In the genomic region with DNA sequence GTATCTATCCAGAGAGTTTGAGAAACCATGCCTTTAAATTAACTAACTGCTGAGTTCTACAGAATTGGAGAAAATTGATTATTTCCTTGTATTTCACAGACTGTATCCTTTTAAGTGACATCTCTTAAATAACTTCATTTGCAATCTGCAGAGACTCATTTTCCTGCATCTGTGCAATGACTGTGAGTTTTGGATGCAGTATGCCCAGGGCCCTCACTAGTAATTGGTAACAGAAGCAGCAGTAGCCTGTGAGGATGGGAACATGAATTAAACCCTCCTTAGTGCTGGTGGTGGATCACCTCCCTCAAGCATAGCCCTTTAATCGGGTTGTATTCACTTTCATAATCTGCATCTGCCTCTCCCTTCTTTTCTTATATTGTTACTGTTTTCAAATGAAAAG, we compare ENCODE assay signal across 18 cellular contexts. TPM values are rescaled to one million over a fixed set of nuclear protein-coding genes. Genes with fewer than 3 reads are reported as not detected.
DNase-seq lines count a peak whose midpoint lies in the region; ATAC-seq, FAIRE-seq and TF ChIP-seq lines count a peak whose summit lies in the region.
"Had no signal": no experiment of that assay in that cellular context is flagged by ENCODE, and none has a peak within 500 bp of the region (broad histone marks: within the 10 kb centered on the region; RNA-seq: fewer than 3 reads in every experiment).

No MANE protein-coding gene starts in this region.

- no CpG with 5 or more reads among the region's 1 CpG for WGBS in IMR-90 (ENCODE audit: extremely low coverage in 2 of 2, insufficient read length in 1 of 2), 2 experiments

- peaks cover 79% of the 10 kb centered on the region for H3K36me3 Mint-ChIP-seq in CD4-positive, alpha-beta T cell (ENCODE audit: low read depth)
- H3K36me3 Mint-ChIP-seq in astrocyte (ENCODE audit: low read depth, unreplicated experiment), result peaks cover 16% of the 10 kb centered on the region
- peaks cover 6 to 77% (median 10%) of the 10 kb centered on the region in 3 donors for H3K36me3 Mint-ChIP-seq in naive thymus-derived CD8-positive, alpha-beta T cell

- H3K9me1 ChIP-seq in IMR-90 (ENCODE audit: insufficient read depth, low read length), result no peaks in the 10 kb centered on the region

- POLR2A ChIA-PET in CD4-positive, alpha-beta T cell (lab: Charles Lee), result interaction anchor here (0.7 kb wide), 1 partner anchor 43 kb away, joined by 3 read pairs; no protein-coding TSS in a partner anchor
- POLR2A ChIA-PET in IMR-90 (lab: Charles Lee; ENCODE audit: unreplicated experiment), result no interaction called here
- POLR2A ChIA-PET in naive thymus-derived CD8-positive, alpha-beta T cell (lab: Charles Lee), result no interaction called here

- H2AFZ ChIP-seq in IMR-90 (replicated peaks; ENCODE audit: low read length, poor library complexity), result no peak overlapping the region
- no peak overlapping the region for H2AFZ ChIP-seq in astrocyte (ENCODE audit: low read depth, low read length)

- peak overlapping the region; percentile 1; the same call in 1 of the 2 replicates for H3K4ac ChIP-seq in IMR-90 (ENCODE audit: low read depth, low read length)

- H2AK5ac ChIP-seq in IMR-90 (ENCODE audit: low read depth, low read length), result no peak overlapping the region

- no peak overlapping the region for H4K91ac ChIP-seq in IMR-90 (ENCODE audit: insufficient read depth, low read depth, low read length)

- peaks cover 2% of the 10 kb centered on the region; the same call in 1 of the 2 replicates for H3K4me1 ChIP-seq in IMR-90 (ENCODE audit: control insufficient read depth, insufficient read depth, low read length)
- H3K4me1 ChIP-seq in astrocyte (ENCODE audit: insufficient read depth, low read length), result no peaks in the 10 kb centered on the region
- H3K4me1 ChIP-seq: SJSA1 had no signal

- intact Hi-C loops in CD4-positive, alpha-beta T cell (cut with DNase I, micrococcal nuclease), result loop anchor here (2.0 to 5.0 kb wide), 3 partner anchors 52 to 96 kb away; partner anchors contain the start of gene THRAP3 (in 1 of the 2)
- intact Hi-C loops in IMR-90 (cut with micrococcal nuclease), result loop anchor here (2.0 kb wide), 1 partner anchor 60 kb away; the partner anchor contains the start of gene THRAP3

- no peak overlapping the region for H3K4me3 Mint-ChIP-seq in CD4-positive, alpha-beta T cell
- no peak overlapping the region for H3K4me3 Mint-ChIP-seq in astrocyte (ENCODE audit: unreplicated experiment)
- H3K4me3 Mint-ChIP-seq in naive thymus-derived CD8-positive, alpha-beta T cell, result no peak overlapping the region

- peaks cover 85% of the 10 kb centered on the region for H3K79me2 ChIP-seq in astrocyte (ENCODE audit: insufficient read depth, low read length)

- peaks cover 30% of the 10 kb centered on the region for H4K20me1 ChIP-seq in IMR-90 (ENCODE audit: insufficient read depth, low read length)
- H4K20me1 ChIP-seq in astrocyte (ENCODE audit: insufficient read depth, low read length), result peaks cover 74% of the 10 kb centered on the region

- no peak for TF ChIP-seq RAD21 in IMR-90 (IDR thresholded peaks at IDR 0.05; ENCODE audit: low read length)

- H3K27ac Mint-ChIP-seq in CD4-positive, alpha-beta T cell, result peak overlapping the region; percentile 53
- peak overlapping the region; percentile 34 for H3K27ac Mint-ChIP-seq in astrocyte (ENCODE audit: unreplicated experiment)
- H3K27ac Mint-ChIP-seq in naive thymus-derived CD8-positive, alpha-beta T cell, result peak overlapping the region in 6 of 10 donors; percentile 25 to 72 (median 31)

- H2BK5ac ChIP-seq in IMR-90 (ENCODE audit: low read depth, low read length, poor library complexity, severe bottlenecking), result no peak overlapping the region

- H3K4me3 ChIP-seq in IMR-90 (ENCODE audit: insufficient read depth, low read depth, low read length) (no peak overlapping the region), astrocyte (ENCODE audit: insufficient read depth, low read depth, low read length) (no peak overlapping the region), WERI-Rb-1 (ENCODE audit: low read depth, low read length) (no peak overlapping the region)
- H3K4me3 ChIP-seq: adrenal gland, mucosa of descending colon, SJSA1, transverse colon had no signal

- H3K23ac ChIP-seq in IMR-90 (ENCODE audit: low read depth, low read length), result no peak overlapping the region

- TF ChIP-seq CTCF in CD4-positive, alpha-beta T cell (IDR thresholded peaks at IDR 0.05), result no peak
- no peak for TF ChIP-seq CTCF in IMR-90 (conservative IDR thresholded peaks at IDR 0.05; ENCODE audit: low read depth, low read length)
- TF ChIP-seq CTCF in astrocyte (IDR thresholded peaks at IDR 0.05; ENCODE audit: insufficient read depth, low read depth, low read length), result no peak
- no peak for TF ChIP-seq CTCF in WERI-Rb-1 (IDR thresholded peaks at IDR 0.05; ENCODE audit: low read depth, low read length)
- TF ChIP-seq CTCF in omental fat pad (IDR thresholded peaks at IDR 0.05), result no peak

- H3K14ac ChIP-seq in IMR-90 (replicated peaks; ENCODE audit: low read depth, low read length), result no peak overlapping the region

- TF ChIP-seq POLR2A in IMR-90 (IDR thresholded peaks at IDR 0.05; ENCODE audit: low read depth, low read length), result no peak

- H3K27me3 ChIP-seq in CD4-positive, alpha-beta T cell (ENCODE audit: control insufficient read depth, insufficient read depth, low read length), result no peaks in the 10 kb centered on the region
- H3K27me3 ChIP-seq in IMR-90 (ENCODE audit: control insufficient read depth, insufficient read depth, low read length) (no peaks in the 10 kb centered on the region), astrocyte (ENCODE audit: insufficient read depth, low read length) (no peaks in the 10 kb centered on the region), WERI-Rb-1 (ENCODE audit: insufficient read depth, low read depth, severe bottlenecking) (no peaks in the 10 kb centered on the region)
- H3K27me3 ChIP-seq: adrenal gland, SJSA1, transverse colon had no signal

- peaks cover 29% of the 10 kb centered on the region for H3K36me3 ChIP-seq in IMR-90 (ENCODE audit: control insufficient read depth, insufficient read depth, low read length)
- H3K36me3 ChIP-seq in astrocyte (ENCODE audit: insufficient read depth, low read length), result peaks cover 55% of the 10 kb centered on the region
- peaks cover 72% of the 10 kb centered on the region for H3K36me3 ChIP-seq in WERI-Rb-1

- no peak overlapping the region for H3K9ac ChIP-seq in IMR-90 (ENCODE audit: low read depth, low read length)
- H3K9ac ChIP-seq in astrocyte (ENCODE audit: low read length), result no peak overlapping the region

- CTCF ChIA-PET in CD4-positive, alpha-beta T cell (lab: Charles Lee), result interaction anchor here (1.3 to 2.0 kb wide), 7 partner anchors 13 to 188 kb away, joined by 3 to 27 read pairs (median 5); partner anchors contain the start of genes THRAP3 and TRAPPC3
- CTCF ChIA-PET in IMR-90 (lab: Yijun Ruan, JAX), result interaction anchor here (0.6 to 1.7 kb wide), 2 partner anchors 61 to 150 kb away, joined by 3 to 5 read pairs; no protein-coding TSS in a partner anchor

- no peak for ATAC-seq in CD4-positive, alpha-beta T cell (ENCODE audit: poor library complexity)
- ATAC-seq in IMR-90 (ENCODE audit: low read depth), result no peak
- ATAC-seq in naive thymus-derived CD8-positive, alpha-beta T cell, result no peak
- ATAC-seq in omental fat pad (ENCODE audit: low FRiP score), result no peak
- ATAC-seq: mucosa of descending colon had no signal

- no peak overlapping the region for H2AK9ac ChIP-seq in IMR-90 (replicated peaks; ENCODE audit: low read depth, low read length, poor library complexity)

- no peak overlapping the region for H3K18ac ChIP-seq in IMR-90 (ENCODE audit: low read depth, low read length)

- no peak overlapping the region for H4K5ac ChIP-seq in IMR-90 (ENCODE audit: low read depth, low read length)

- peaks cover 25 to 42% of the 10 kb centered on the region in 2 experiments for H3K79me1 ChIP-seq in IMR-90 (ENCODE audit: low read depth in 1 of 2, low read length in 2 of 2)

- DNase-seq in CD4-positive, alpha-beta T cell, result no peak
- DNase-seq in IMR-90 (no peak), astrocyte (ENCODE audit: low read depth) (no peak), DMS153 treated with DMSO at 0.1 percent for 48 hours (lab: John Stamatoyannopoulos, UW; ENCODE audit: unreplicated experiment) (no peak), WERI-Rb-1 (no peak), omental fat pad (ENCODE audit: low spot score) (no peak), SW 1271 (lab: John Stamatoyannopoulos, UW) (no peak)
- no peak for DNase-seq in naive thymus-derived CD8-positive, alpha-beta T cell
- DNase-seq: activated CD8-positive, alpha-beta memory T cell treated with anti-CD3 and anti-CD28 coated beads, Interleukin-2, amount 50 U/mL, for 4 hours; adrenal gland; mucosa of descending colon; NCI-H1092; stimulated activated CD4-positive, alpha-beta T cell treated with anti-CD3 and anti-CD28 coated beads, Interleukin-1b, Interleukin-23, amount 100 ng/mL, for 48 hours; transverse colon had no signal

- H3K9me3 Mint-ChIP-seq in CD4-positive, alpha-beta T cell, result no peaks in the 10 kb centered on the region
- no peaks in the 10 kb centered on the region for H3K9me3 Mint-ChIP-seq in astrocyte (ENCODE audit: unreplicated experiment)
- H3K9me3 Mint-ChIP-seq in naive thymus-derived CD8-positive, alpha-beta T cell, result no peaks in the 10 kb centered on the region

- H2BK15ac ChIP-seq in IMR-90 (ENCODE audit: low read depth, low read length), result no peak overlapping the region

- dilution Hi-C loops in IMR-90 (cut with HindIII; ENCODE audit: low sequenced_read_pairs, unreplicated experiment), result no loop called here

- in situ Hi-C loops in IMR-90 (cut with MboI; ENCODE audit: low sequenced_read_pairs), result no loop called here

- no peaks in the 10 kb centered on the region for H3K9me3 ChIP-seq in CD4-positive, alpha-beta T cell (ENCODE audit: control insufficient read depth, low read length)
- no peaks in the 10 kb centered on the region for H3K9me3 ChIP-seq in IMR-90 (ENCODE audit: control insufficient read depth, insufficient read depth, low read length)
- H3K9me3 ChIP-seq in astrocyte (ENCODE audit: insufficient read depth, low read depth, low read length), result no peaks in the 10 kb centered on the region
- no peaks in the 10 kb centered on the region for H3K9me3 ChIP-seq in WERI-Rb-1 (ENCODE audit: severe bottlenecking)
- H3K9me3 ChIP-seq: adrenal gland, mucosa of descending colon, SJSA1, transverse colon had no signal

- FAIRE-seq in astrocyte (lab: Jason Lieb, UNC), result no peak
- FAIRE-seq: HepG2, TTC549 had no signal

- no peak overlapping the region for H4K8ac ChIP-seq in IMR-90 (ENCODE audit: low read depth in 2 of 2, low read length in 2 of 2)

- H2BK120ac ChIP-seq in IMR-90 (ENCODE audit: low read depth, low read length), result no peak overlapping the region

- H3K4me2 ChIP-seq in IMR-90 (ENCODE audit: low read depth, low read length) (no peak overlapping the region), astrocyte (ENCODE audit: low read length) (no peak overlapping the region)

- H3K56ac ChIP-seq in IMR-90 (ENCODE audit: extremely low read depth, insufficient read depth, low read length), result no peak overlapping the region

- no peak overlapping the region for H2BK20ac ChIP-seq in IMR-90 (ENCODE audit: low read depth, low read length)

- H3K4me1 Mint-ChIP-seq in CD4-positive, alpha-beta T cell (ENCODE audit: low read depth), result peaks cover 36% of the 10 kb centered on the region
- H3K4me1 Mint-ChIP-seq in astrocyte (ENCODE audit: low read depth, unreplicated experiment), result peaks cover 26% of the 10 kb centered on the region
- H3K4me1 Mint-ChIP-seq in naive thymus-derived CD8-positive, alpha-beta T cell, result peaks cover 3 to 32% (median 17%) of the 10 kb centered on the region in 4 donors

- no peaks in the 10 kb centered on the region for H3K27me3 Mint-ChIP-seq in CD4-positive, alpha-beta T cell
- no peaks in the 10 kb centered on the region for H3K27me3 Mint-ChIP-seq in astrocyte (ENCODE audit: low read depth, unreplicated experiment)
- H3K27me3 Mint-ChIP-seq in naive thymus-derived CD8-positive, alpha-beta T cell, result no peaks in the 10 kb centered on the region

- BruUV-seq in IMR-90 (replicated peaks; lab: Mats Ljungman, UMichigan), result no TSS peak

- no peak overlapping the region for H3K27ac ChIP-seq in CD4-positive, alpha-beta T cell (ENCODE audit: low read depth, low read length)
- H3K27ac ChIP-seq in IMR-90 (ENCODE audit: insufficient read depth, low read length), result no peak overlapping the region
- H3K27ac ChIP-seq in astrocyte (ENCODE audit: low read depth, low read length), result no peak overlapping the region
- no peak overlapping the region for H3K27ac ChIP-seq in WERI-Rb-1
- H3K27ac ChIP-seq: C4-2B, SJSA1 had no signal

RNA-seq across cellular contexts. Expression of gene SH3D21, which starts 21.7 kb away (rescaled TPM):
- 1 to 10 TPM; 1.9 to 2.6 TPM for total RNA-seq in CD4-positive, alpha-beta T cell
- total RNA-seq in IMR-90 (2012; rRNA removed) (1.8 and 1.9 TPM in 2 replicates), astrocyte (13.6 and 16.3 TPM in 2 replicates), omental fat pad (1 to 10 TPM in 2 of 4 donors, under 1 TPM in 2; 0.63 to 3.1 (median 1.4) TPM)
- polyA plus RNA-seq in IMR-90 (2012; rRNA removed), result 11.0 and 11.9 TPM in 2 replicates
- 2.6 and 2.9 TPM in 2 replicates for polyA plus RNA-seq in IMR-90 (2012; cell fraction: cytosol; rRNA removed)
- polyA plus RNA-seq in IMR-90 (2012; cell fraction: nucleus; rRNA removed; ENCODE audit: low replicate concordance), result 65.3 and 92.1 TPM in 2 replicates
- 1 to 10 TPM; 2.6 to 2.7 TPM for total RNA-seq in naive thymus-derived CD8-positive, alpha-beta T cell
- under 1 TPM in 2 of 3 donors, not detected in 1; 0.19 to 0.35 TPM for polyA plus RNA-seq in naive thymus-derived CD8-positive, alpha-beta T cell

RNA-seq across cellular contexts. Expression of gene EVA1B, which starts 38.9 kb away (rescaled TPM):
- total RNA-seq in CD4-positive, alpha-beta T cell, result 1 to 10 TPM; 1.5 to 1.8 TPM
- 49.8 and 63.3 TPM in 2 replicates for total RNA-seq in IMR-90 (2012; rRNA removed)
- polyA plus RNA-seq in IMR-90 (2012; rRNA removed), result 64.6 and 147 TPM in 2 replicates
- polyA plus RNA-seq in IMR-90 (2012; cell fraction: cytosol; rRNA removed), result 167 and 245 TPM in 2 replicates
- polyA plus RNA-seq in IMR-90 (2012; cell fraction: nucleus; rRNA removed; ENCODE audit: low replicate concordance), result 42.8 and 99.5 TPM in 2 replicates
- total RNA-seq in astrocyte, result 57.3 and 63.0 TPM in 2 replicates
- total RNA-seq in naive thymus-derived CD8-positive, alpha-beta T cell, result 1 to 10 TPM; 1.2 to 1.6 TPM
- polyA plus RNA-seq in naive thymus-derived CD8-positive, alpha-beta T cell, result 1 to 10 TPM in 1 of 3 donors, under 1 TPM in 2; 0.16 to 2.4 (median 0.43) TPM
- 100 to 1,000 TPM in 1 of 4 donors, 10 to 100 TPM in 3; 40.6 to 107 (median 52.4) TPM for total RNA-seq in omental fat pad

Comparison
In these comparisons a context has a peak if more than half of its experiments do, and no peak if none do; other contexts are left out.
1. RNA of gene EVA1B, which starts 38.9 kb away (total RNA-seq): 40.6 to 107 TPM in omental fat pad, 57.3 to 63.0 TPM in astrocyte and 49.8 to 63.3 TPM in IMR-90; 1.5 to 1.8 TPM in CD4-positive, alpha-beta T cell and 1.2 to 1.6 TPM in naive thymus-derived CD8-positive, alpha-beta T cell; every median in the first group is over 10 times any median in the second.
2. Peak in every context shown above with its lines, with median percentiles within 50 percentile points of each other: H3K27ac Mint-ChIP-seq.